ENCODE assay signal across 16 cellular contexts in genomic region chr19:38774181-38774950, GRCh38. TPM values are rescaled to one million over a fixed set of nuclear protein-coding genes. Genes with fewer than 3 reads are reported as not detected.
DNase-seq lines count a peak whose midpoint lies in the region; ATAC-seq and TF ChIP-seq lines count a peak whose summit lies in the region.
"Had no signal": no experiment of that assay in that cellular context is flagged by ENCODE, and none has a peak within 500 bp of the region (broad histone marks: within the 10 kb centered on the region; RNA-seq: fewer than 3 reads in every experiment).

No MANE protein-coding gene starts in this region.

- no peak overlapping the region for H3K18ac ChIP-seq in trophoblast cell (ENCODE audit: low read length)

- no peak for TF ChIP-seq POLR2A in esophagus squamous epithelium (IDR thresholded peaks at IDR 0.05)

- no peak overlapping the region for H4K8ac ChIP-seq in trophoblast cell (ENCODE audit: low read depth, low read length)

- no peak overlapping the region for H3K4me2 ChIP-seq in trophoblast cell (ENCODE audit: low read length)
- H3K4me2 ChIP-seq: KMS-11 had no signal

- H4K12ac ChIP-seq in trophoblast cell (ENCODE audit: low read depth, low read length), result no peak overlapping the region

- in situ Hi-C loops in Panc1 (cut with HindIII; ENCODE audit: low pct_unique_long_range_greater_than_20kb, low sequenced_read_pairs), result loop anchor here (10.0 kb wide), 1 partner anchor 160 kb away; the partner anchor contains the start of genes MRPS12 and SARS2

- peaks cover 2% of the 10 kb centered on the region for H3K79me1 ChIP-seq in trophoblast cell (ENCODE audit: low read length)

- intact Hi-C loops in Panc1 (cut with micrococcal nuclease; ENCODE audit: unreplicated experiment), result no loop called here
- intact Hi-C loops in esophagus squamous epithelium (cut with DNase I), result no loop called here

- H3K4me1 ChIP-seq in Panc1 (ENCODE audit: control insufficient read depth, insufficient read depth, low read length), result peaks cover 4% of the 10 kb centered on the region; the same call in 1 of the 2 replicates
- peaks cover 14 to 38% (median 14%) of the 10 kb centered on the region in 3 donors for H3K4me1 ChIP-seq in esophagus squamous epithelium
- peaks cover 0 to 2% of the 10 kb centered on the region in 2 experiments for H3K4me1 ChIP-seq in trophoblast cell (ENCODE audit: control insufficient read depth in 1 of 2, insufficient read depth in 2 of 2, low read length in 2 of 2)

- no peak overlapping the region for H3K4ac ChIP-seq in trophoblast cell (ENCODE audit: low read depth, low read length)

- DNase-seq in 8988T (peak; percentile 44), Panc1 (ENCODE audit: low read depth, low spot score) (no peak), esophagus squamous epithelium (lab: John Stamatoyannopoulos, UW) (no peak), trophoblast cell (no peak), pons (ENCODE audit: low spot score) (no peak), kidney tubule cell (ENCODE audit: low spot score) (no peak)
- DNase-seq: C1 segment of cervical spinal cord, GOT3, NCI-H1417, NCI-H187 treated with DMSO at 0.1 percent for 48 hours, NCI-H345, NCI-H524 treated with DMSO at 0.1 percent for 48 hours, PC-3 had no signal

- H3K27me3 ChIP-seq in Panc1 (ENCODE audit: control insufficient read depth, insufficient read depth, low read length), result no peaks in the 10 kb centered on the region
- no peaks in the 10 kb centered on the region for H3K27me3 ChIP-seq in esophagus squamous epithelium
- H3K27me3 ChIP-seq in trophoblast cell (ENCODE audit: insufficient read depth, low read length), result no peaks in the 10 kb centered on the region
- H3K27me3 ChIP-seq: SJSA1 had no signal

- H2BK120ac ChIP-seq in trophoblast cell (ENCODE audit: insufficient read depth, low read length, poor library complexity), result no peak overlapping the region

- WGBS in esophagus squamous epithelium, 2 donors, result 69 to 73% methylated on average over 3 to 9 of the region's 13 CpGs
- WGBS in trophoblast cell (ENCODE audit: extremely low coverage, insufficient coverage, insufficient read length), result no CpG with 5 or more reads among the region's 13 CpGs

- peak overlapping the region; percentile 35 for H2AK5ac ChIP-seq in trophoblast cell (ENCODE audit: low read length)

- ATAC-seq in Panc1, result no peak
- no peak for ATAC-seq in HG03520 (IDR thresholded peaks at IDR 0.05; ENCODE audit: unreplicated experiment)
- ATAC-seq: PC-3 had no signal

- H3K23ac ChIP-seq in trophoblast cell (ENCODE audit: low read length), result no peak overlapping the region

- no peak for TF ChIP-seq CTCF in Panc1 (IDR thresholded peaks at IDR 0.05)
- no peak for TF ChIP-seq CTCF in esophagus squamous epithelium (IDR thresholded peaks at IDR 0.05)

- H3K9me3 ChIP-seq in Panc1 (ENCODE audit: control insufficient read depth, insufficient read depth, low read depth, low read length) (no peaks in the 10 kb centered on the region), esophagus squamous epithelium (no peaks in the 10 kb centered on the region), trophoblast cell (ENCODE audit: insufficient read depth, low read depth, low read length) (no peaks in the 10 kb centered on the region)
- H3K9me3 ChIP-seq: SJSA1 had no signal

- H2AFZ ChIP-seq in trophoblast cell (ENCODE audit: insufficient read depth, low read length, poor library complexity), result no peak overlapping the region

- H3K36me3 ChIP-seq in Panc1 (ENCODE audit: control insufficient read depth, insufficient read depth, low read length) (no peaks in the 10 kb centered on the region), esophagus squamous epithelium (no peaks in the 10 kb centered on the region), trophoblast cell (ENCODE audit: control insufficient read depth in 1 of 2, insufficient read depth in 2 of 2, low read length in 2 of 2) (no peaks in the 10 kb centered on the region)
- H3K36me3 ChIP-seq: SJSA1 had no signal

- H3K9ac ChIP-seq in trophoblast cell (ENCODE audit: low read length), result no peak overlapping the region
- H3K9ac ChIP-seq: KMS-11 had no signal

- H3K14ac ChIP-seq in trophoblast cell (ENCODE audit: low read length), result no peak overlapping the region

- CTCF ChIA-PET in Panc1 (lab: Charles Lee), result interaction anchor here (0.6 to 0.7 kb wide), 3 partner anchors 112 to 679 kb away, joined by 4 to 11 read pairs (median 11); no protein-coding TSS in a partner anchor

- POLR2A ChIA-PET in Panc1 (lab: Charles Lee), result interaction anchor here (0.7 kb wide), 2 partner anchors 40 to 43 kb away, joined by 3 read pairs; no protein-coding TSS in a partner anchor

- no peak overlapping the region for H2BK12ac ChIP-seq in trophoblast cell (ENCODE audit: low read length)

- H3K4me3 ChIP-seq in Panc1 (ENCODE audit: low read depth in 2 of 2, low read length in 2 of 2), result no peak overlapping the region
- no peak overlapping the region for H3K4me3 ChIP-seq in esophagus squamous epithelium
- H3K4me3 ChIP-seq in trophoblast cell (ENCODE audit: low read depth, low read length), result no peak overlapping the region
- H3K4me3 ChIP-seq: SJSA1 had no signal

- H2BK5ac ChIP-seq in trophoblast cell (ENCODE audit: low read depth, low read length, poor library complexity), result no peak overlapping the region

- no peak overlapping the region for H4K91ac ChIP-seq in trophoblast cell (ENCODE audit: low read depth, low read length)

- H3K79me2 ChIP-seq in trophoblast cell (ENCODE audit: control insufficient read depth, insufficient read depth, low read length, poor library complexity), result no peaks in the 10 kb centered on the region

- no TSS peak for BruUV-seq in Panc1 (replicated peaks; lab: Mats Ljungman, UMichigan)

- H3K27ac ChIP-seq in Panc1 (ENCODE audit: low read length), result peak overlapping the region; percentile 3; the same call in 1 of the 2 replicates
- peak overlapping the region; percentile 18 to 84 (median 72) for H3K27ac ChIP-seq in esophagus squamous epithelium
- no peak overlapping the region for H3K27ac ChIP-seq in trophoblast cell (ENCODE audit: low read depth, low read length)
- H3K27ac ChIP-seq: KMS-11, SJSA1 had no signal

RNA-seq across cellular contexts. Expression of gene LGALS7, which starts 1.0 kb away (rescaled TPM):
- total RNA-seq in Panc1 (2021; ENCODE audit: unreplicated experiment) (not detected), esophagus squamous epithelium (100 to 1,000 TPM in 2 of 4 donors, 10 to 100 TPM in 1, 1 to 10 TPM in 1; 7.1 to 266 (median 114) TPM)
- polyA plus RNA-seq in Panc1 (2012; ENCODE audit: insufficient read length), result not detected
- polyA plus RNA-seq in trophoblast cell (2013), result not detected in 2 replicates
- total RNA-seq: PC-3, SJSA1 had no signal

RNA-seq across cellular contexts. Expression of gene LGALS7B, which starts 14.6 kb away (rescaled TPM):
- 3.6 TPM for total RNA-seq in Panc1 (2021; ENCODE audit: unreplicated experiment)
- polyA plus RNA-seq in Panc1 (2012; ENCODE audit: insufficient read length), result 8.1 TPM
- total RNA-seq in esophagus squamous epithelium, result 1,000 to 10,000 TPM in 3 of 4 donors, 100 to 1,000 TPM in 1; 871 to 2,466 (median 1,613) TPM
- polyA plus RNA-seq in trophoblast cell (2013), result not detected in 2 replicates
- total RNA-seq: PC-3, SJSA1 had no signal

RNA-seq across cellular contexts. Expression of gene CAPN12, which starts 30.1 kb away (rescaled TPM):
- total RNA-seq in Panc1 (2021; ENCODE audit: unreplicated experiment) (58.5 TPM), esophagus squamous epithelium (1 to 10 TPM; 1.5 to 4.2 (median 1.8) TPM)
- polyA plus RNA-seq in Panc1 (2012; ENCODE audit: insufficient read length), result 81.4 TPM
- 11.0 and 11.5 TPM in 2 replicates for polyA plus RNA-seq in trophoblast cell (2013)
- total RNA-seq: SJSA1 had no signal

RNA-seq across cellular contexts. Expression of gene LGALS4, which starts 38.4 kb away (rescaled TPM):
- total RNA-seq in Panc1 (2021; ENCODE audit: unreplicated experiment) (3.9 TPM), esophagus squamous epithelium (under 1 TPM in 2 of 4 donors, not detected in 2; 0.62 to 0.76 TPM)
- polyA plus RNA-seq in Panc1 (2012; ENCODE audit: insufficient read length), result 7.6 TPM
- polyA plus RNA-seq in trophoblast cell (2013), result 0.10 and 0.19 TPM in 2 replicates
- total RNA-seq: SJSA1 had no signal

RNA-seq across cellular contexts. Expression of gene ECH1, which starts 57.2 kb away (rescaled TPM):
- 945 TPM for total RNA-seq in Panc1 (2021; ENCODE audit: unreplicated experiment)
- 2,203 TPM for polyA plus RNA-seq in Panc1 (2012; ENCODE audit: insufficient read length)
- 100 to 1,000 TPM in 1 of 4 donors, 10 to 100 TPM in 3; 63.4 to 129 (median 85.9) TPM for total RNA-seq in esophagus squamous epithelium
- polyA plus RNA-seq in trophoblast cell (2013), result 186 and 200 TPM in 2 replicates

Comparison
In these comparisons a context has a peak if more than half of its experiments do, and no peak if none do; other contexts are left out.
1. RNA of gene LGALS7B, which starts 14.6 kb away (total RNA-seq): 871 to 2,466 TPM in esophagus squamous epithelium; 3.6 TPM in Panc1 (single experiment); every median in the first group is over 100 times any median in the second.
2. RNA of gene CAPN12, which starts 30.1 kb away (total RNA-seq): 58.5 TPM in Panc1 (single experiment); 1.5 to 4.2 TPM in esophagus squamous epithelium; every median in the first group is over 10 times any median in the second.